Comparison of ENCODE assay signal across 2 cellular contexts in genomic region chr1:100200060-100200459, GRCh38. TPM values are rescaled to one million over a fixed set of nuclear protein-coding genes. Genes with fewer than 3 reads are reported as not detected.
"Had no signal": no experiment of that assay in that cellular context is flagged by ENCODE, and none has a peak within 500 bp of the region (broad histone marks: within the 10 kb centered on the region; RNA-seq: fewer than 3 reads in every experiment).

No MANE protein-coding gene starts in this region.

RNA-seq across cellular contexts. Expression of gene LRRC39, which starts 22.0 kb away (rescaled TPM):
- polyA plus RNA-seq: immature natural killer cell, smooth muscle cell had no signal
